In the genomic region with DNA sequence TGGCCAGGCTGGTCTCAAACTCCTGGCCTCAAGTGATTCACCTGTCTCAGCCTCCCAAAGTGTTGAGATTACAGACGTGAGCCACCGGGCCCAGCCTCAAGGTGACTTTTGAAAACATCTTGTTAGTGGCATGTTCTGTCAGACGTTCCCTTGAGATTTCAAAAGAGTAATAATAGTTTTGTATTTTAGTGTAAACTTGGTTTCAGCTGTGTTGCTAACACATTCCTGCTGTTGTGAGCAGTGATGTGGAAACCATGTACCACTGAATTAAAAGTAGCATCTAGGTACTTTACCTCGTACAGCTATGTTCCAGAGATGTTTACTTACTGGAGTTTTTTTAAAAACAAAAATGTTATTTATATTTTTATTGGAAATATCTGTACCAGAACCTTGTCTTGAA, we compare ENCODE assay signal across 16 cellular contexts.
DNase-seq lines count a peak whose midpoint lies in the region; ATAC-seq and TF ChIP-seq lines count a peak whose summit lies in the region.
"Had no signal": no experiment of that assay in that cellular context is flagged by ENCODE, and none has a peak within 500 bp of the region (broad histone marks: within the 10 kb centered on the region; RNA-seq: fewer than 3 reads in every experiment).

No MANE protein-coding gene starts in this region.

- H3K4me1 ChIP-seq in lower lobe of right lung: peaks cover 24% of the 10 kb centered on the region
- H3K4me1 ChIP-seq: SJSA1 had no signal

- H3K9me3 ChIP-seq in lower lobe of right lung: no peaks in the 10 kb centered on the region
- H3K9me3 ChIP-seq: BE2C, SJSA1 had no signal

- no peaks in the 10 kb centered on the region for H3K36me3 ChIP-seq in lower lobe of right lung
- H3K36me3 ChIP-seq: BE2C, SJSA1 had no signal

- no peaks in the 10 kb centered on the region for H3K27me3 ChIP-seq in lower lobe of right lung (ENCODE audit: low read depth)
- H3K27me3 ChIP-seq: BE2C, SJSA1 had no signal

- H3K4me3 ChIP-seq in lower lobe of right lung: no peak overlapping the region
- H3K4me3 ChIP-seq: SJSA1 had no signal

- ATAC-seq in GM18519 (IDR thresholded peaks at IDR 0.05; ENCODE audit: low FRiP score, unreplicated experiment) (peak; percentile 43), GM21619 (IDR thresholded peaks at IDR 0.05; ENCODE audit: unreplicated experiment) (peak; percentile 38), HG03135 (IDR thresholded peaks at IDR 0.05; ENCODE audit: unreplicated experiment) (peak; percentile 49), lower lobe of right lung (no peak), GM21515 (IDR thresholded peaks at IDR 0.05; ENCODE audit: unreplicated experiment) (no peak), GM21526 (IDR thresholded peaks at IDR 0.05; ENCODE audit: low FRiP score, unreplicated experiment) (no peak)

- peak overlapping the region; percentile 27 for H3K27ac ChIP-seq in lower lobe of right lung
- H3K27ac ChIP-seq: KMS-11, SJSA1 had no signal

- intact Hi-C loops in lower lobe of right lung (cut with DNase I): no loop called here

- DNase-seq in lower lobe of right lung (no peak), cerebellar cortex (ENCODE audit: low spot score) (no peak)
- DNase-seq: BE2C; CD4-positive, alpha-beta memory T cell; GOT3; NCI-H1092; NCI-H226; NCI-H69; T1000 had no signal

- no peak for TF ChIP-seq CTCF in lower lobe of right lung (IDR thresholded peaks at IDR 0.05)

Comparison
In these comparisons a context has a peak if more than half of its experiments do, and no peak if none do; other contexts are left out.
1. ATAC-seq: peak in GM18519 (single experiment), GM21619 (single experiment) and HG03135 (single experiment); none in lower lobe of right lung (0 of 2), GM21515 (single experiment) and GM21526 (single experiment).